Comparison of ENCODE assay signal across 15 cellular contexts in genomic region chr7:76349313-76349885, GRCh38. TPM values are rescaled to one million over a fixed set of nuclear protein-coding genes. Genes with fewer than 3 reads are reported as not detected.
DNase-seq lines count a peak whose midpoint lies in the region; ATAC-seq and TF ChIP-seq lines count a peak whose summit lies in the region.
"Had no signal": no experiment of that assay in that cellular context is flagged by ENCODE, and none has a peak within 500 bp of the region (broad histone marks: within the 10 kb centered on the region; RNA-seq: fewer than 3 reads in every experiment).

No MANE protein-coding gene starts in this region.

- H3K27ac Mint-ChIP-seq in activated T-cell treated with anti-CD3 and anti-CD28 coated beads, Interleukin-2, amount 50 U/mL, for 24 hours = peak overlapping the region; percentile 37
- peak overlapping the region; percentile 14 for H3K27ac Mint-ChIP-seq in T-helper 17 cell
- H3K27ac Mint-ChIP-seq in activated naive CD8-positive, alpha-beta T cell treated with anti-CD3 and anti-CD28 coated beads, Interleukin-2, amount 10 ng/mL, durations not matched to agents 7 days and 5 days = peak overlapping the region; percentile 19

- H3K9me3 ChIP-seq in T-helper 17 cell (ENCODE audit: control insufficient read depth, low read length, poor library complexity, severe bottlenecking) = no peaks in the 10 kb centered on the region
- H3K9me3 ChIP-seq in gastrocnemius medialis = no peaks in the 10 kb centered on the region
- H3K9me3 ChIP-seq: A549 had no signal

- TF ChIP-seq POLR2A in gastrocnemius medialis (IDR thresholded peaks at IDR 0.05) = no peak

- H3K27ac ChIP-seq in gastrocnemius medialis = peak overlapping the region; percentile 96 to 100 (median 98)
- no peak overlapping the region for H3K27ac ChIP-seq in caudate nucleus (ENCODE audit: low read depth, low read length)
- H3K27ac ChIP-seq: A549; BLaER1 treated with 17β-estradiol and CSF1 and Interleukin-3, amounts not matched to agents 10 nM and 100 nM; PC-9 had no signal

- no peak overlapping the region for H3K4me3 ChIP-seq in gastrocnemius medialis
- H3K4me3 ChIP-seq: A549; BLaER1 treated with 17β-estradiol and CSF1 and Interleukin-3, amounts not matched to agents 10 nM and 100 nM; PC-9 had no signal

- ATAC-seq in activated T-cell treated with anti-CD3 and anti-CD28 coated beads, Interleukin-2, amount 50 U/mL, for 4 hours = no peak
- ATAC-seq in T-helper 17 cell = no peak
- ATAC-seq in activated naive CD8-positive, alpha-beta T cell treated with anti-CD3 and anti-CD28 coated beads, Interleukin-2, amount 10 ng/mL, durations not matched to agents 7 days and 5 days (ENCODE audit: low read depth) = no peak
- no peak for ATAC-seq in gastrocnemius medialis
- ATAC-seq: A549 had no signal

- DNase-seq in activated T-cell treated with anti-CD3 and anti-CD28 coated beads, Interleukin-2, amount 50 U/mL, for 24 hours = no peak
- DNase-seq in activated T-cell treated with anti-CD3 and anti-CD28 coated beads, Interleukin-2, amount 50 U/mL, for 4 hours = no peak
- DNase-seq in T-helper 17 cell = no peak
- no peak for DNase-seq in activated naive CD8-positive, alpha-beta T cell treated with anti-CD3 and anti-CD28 coated beads, Interleukin-2, amount 10 ng/mL, durations not matched to agents 7 days and 5 days
- no peak for DNase-seq in gastrocnemius medialis
- DNase-seq in activated gamma-delta T cell (lab: John Stamatoyannopoulos, UW) = no peak
- DNase-seq in caudate nucleus (lab: John Stamatoyannopoulos, UW) = no peak
- DNase-seq in NCI-H345 treated with DMSO at 0.1 percent for 48 hours (lab: John Stamatoyannopoulos, UW; ENCODE audit: unreplicated experiment) = no peak
- DNase-seq: DND-41, KG1, NCI-H2081 treated with DMSO at 0.1 percent for 48 hours, NCI-H524, PC-9 had no signal

- H3K36me3 ChIP-seq in gastrocnemius medialis = peaks cover 0 to 41% of the 10 kb centered on the region in 2 donors

- H3K4me3 Mint-ChIP-seq in activated T-cell treated with anti-CD3 and anti-CD28 coated beads, Interleukin-2, amount 50 U/mL, for 24 hours = no peak overlapping the region
- no peak overlapping the region for H3K4me3 Mint-ChIP-seq in activated T-cell treated with anti-CD3 and anti-CD28 coated beads, Interleukin-2, amount 50 U/mL, for 4 hours
- H3K4me3 Mint-ChIP-seq in T-helper 17 cell = no peak overlapping the region
- H3K4me3 Mint-ChIP-seq in activated naive CD8-positive, alpha-beta T cell treated with anti-CD3 and anti-CD28 coated beads, Interleukin-2, amount 10 ng/mL, durations not matched to agents 7 days and 5 days = no peak overlapping the region

- intact Hi-C loops in gastrocnemius medialis (cut with DNase I; ENCODE audit: low total_unique reads) = no loop called here

- POLR2A ChIA-PET in activated naive CD8-positive, alpha-beta T cell treated with anti-CD3 and anti-CD28 coated beads, Interleukin-2, amount 10 ng/mL, durations not matched to agents 7 days and 5 days (lab: Charles Lee) = interaction anchor here (0.6 kb wide), 1 partner anchor 52 kb away, joined by 3 read pairs; no protein-coding TSS in a partner anchor

- in situ Hi-C loops in gastrocnemius medialis (cut with MboI; ENCODE audit: low sequenced_read_pairs in 4 of 4) = no loop called here

- H3K27me3 Mint-ChIP-seq in activated T-cell treated with anti-CD3 and anti-CD28 coated beads, Interleukin-2, amount 50 U/mL, for 24 hours = no peaks in the 10 kb centered on the region
- no peaks in the 10 kb centered on the region for H3K27me3 Mint-ChIP-seq in activated T-cell treated with anti-CD3 and anti-CD28 coated beads, Interleukin-2, amount 50 U/mL, for 4 hours (ENCODE audit: low read depth)
- no peaks in the 10 kb centered on the region for H3K27me3 Mint-ChIP-seq in T-helper 17 cell
- H3K27me3 Mint-ChIP-seq in activated naive CD8-positive, alpha-beta T cell treated with anti-CD3 and anti-CD28 coated beads, Interleukin-2, amount 10 ng/mL, durations not matched to agents 7 days and 5 days = no peaks in the 10 kb centered on the region

- peaks cover 71% of the 10 kb centered on the region for H3K4me1 Mint-ChIP-seq in activated T-cell treated with anti-CD3 and anti-CD28 coated beads, Interleukin-2, amount 50 U/mL, for 24 hours (ENCODE audit: low read depth)
- peaks cover 68% of the 10 kb centered on the region for H3K4me1 Mint-ChIP-seq in activated T-cell treated with anti-CD3 and anti-CD28 coated beads, Interleukin-2, amount 50 U/mL, for 4 hours (ENCODE audit: low read depth)
- peaks cover 44% of the 10 kb centered on the region for H3K4me1 Mint-ChIP-seq in T-helper 17 cell
- peaks cover 39% of the 10 kb centered on the region for H3K4me1 Mint-ChIP-seq in activated naive CD8-positive, alpha-beta T cell treated with anti-CD3 and anti-CD28 coated beads, Interleukin-2, amount 10 ng/mL, durations not matched to agents 7 days and 5 days

- no peaks in the 10 kb centered on the region for H3K9me3 Mint-ChIP-seq in activated T-cell treated with anti-CD3 and anti-CD28 coated beads, Interleukin-2, amount 50 U/mL, for 24 hours
- H3K9me3 Mint-ChIP-seq in activated T-cell treated with anti-CD3 and anti-CD28 coated beads, Interleukin-2, amount 50 U/mL, for 4 hours = no peaks in the 10 kb centered on the region
- H3K9me3 Mint-ChIP-seq in activated naive CD8-positive, alpha-beta T cell treated with anti-CD3 and anti-CD28 coated beads, Interleukin-2, amount 10 ng/mL, durations not matched to agents 7 days and 5 days = no peaks in the 10 kb centered on the region

- H3K27me3 ChIP-seq in gastrocnemius medialis = no peaks in the 10 kb centered on the region
- H3K27me3 ChIP-seq: BLaER1 treated with 17β-estradiol and CSF1 and Interleukin-3, amounts not matched to agents 10 nM and 100 nM had no signal

- peaks cover 92% of the 10 kb centered on the region for H3K36me3 Mint-ChIP-seq in activated T-cell treated with anti-CD3 and anti-CD28 coated beads, Interleukin-2, amount 50 U/mL, for 24 hours (ENCODE audit: low read depth)
- peaks cover 45% of the 10 kb centered on the region for H3K36me3 Mint-ChIP-seq in activated T-cell treated with anti-CD3 and anti-CD28 coated beads, Interleukin-2, amount 50 U/mL, for 4 hours (ENCODE audit: insufficient read depth)
- peaks cover 12% of the 10 kb centered on the region for H3K36me3 Mint-ChIP-seq in T-helper 17 cell (ENCODE audit: low read depth)
- H3K36me3 Mint-ChIP-seq in activated naive CD8-positive, alpha-beta T cell treated with anti-CD3 and anti-CD28 coated beads, Interleukin-2, amount 10 ng/mL, durations not matched to agents 7 days and 5 days = peaks cover 43% of the 10 kb centered on the region

- peaks cover 79 to 92% of the 10 kb centered on the region in 2 donors for H3K4me1 ChIP-seq in gastrocnemius medialis

- TF ChIP-seq CTCF in gastrocnemius medialis (IDR thresholded peaks at IDR 0.05 in 4 of 5, conservative IDR thresholded peaks at IDR 0.05 in 1 of 5) = no peak

RNA-seq across cellular contexts. Expression of gene YWHAG, which starts 9.4 kb away (rescaled TPM):
- total RNA-seq in activated T-cell treated with anti-CD3 and anti-CD28 coated beads, Interleukin-2, amount 50 U/mL, for 4 hours = 100 to 1,000 TPM; 164 to 173 (median 173) TPM
- total RNA-seq in T-helper 17 cell = 10 to 100 TPM; 26.0 to 32.7 TPM
- 10 to 100 TPM; 62.7 to 66.5 TPM for total RNA-seq in activated naive CD8-positive, alpha-beta T cell treated with anti-CD3 and anti-CD28 coated beads, Interleukin-2, amount 10 ng/mL, durations not matched to agents 7 days and 5 days
- 100 to 1,000 TPM; 119 to 262 (median 179) TPM for total RNA-seq in gastrocnemius medialis

RNA-seq across cellular contexts. Expression of gene HSPB1, which starts 46.9 kb away (rescaled TPM):
- total RNA-seq in activated T-cell treated with anti-CD3 and anti-CD28 coated beads, Interleukin-2, amount 50 U/mL, for 4 hours = 10 to 100 TPM; 50.3 to 57.0 (median 53.8) TPM
- total RNA-seq in T-helper 17 cell (10 to 100 TPM; 25.8 to 33.2 TPM), gastrocnemius medialis (1,000 to 10,000 TPM; 1,878 to 2,898 (median 2,185) TPM)
- total RNA-seq in activated naive CD8-positive, alpha-beta T cell treated with anti-CD3 and anti-CD28 coated beads, Interleukin-2, amount 10 ng/mL, durations not matched to agents 7 days and 5 days = 10 to 100 TPM; 43.3 to 47.9 TPM

Comparison
In these comparisons a context has a peak if more than half of its experiments do, and no peak if none do; other contexts are left out.
1. RNA of gene HSPB1, which starts 46.9 kb away (total RNA-seq): 1,878 to 2,898 TPM in gastrocnemius medialis; 50.3 to 57.0 TPM in activated T-cell treated with anti-CD3 and anti-CD28 coated beads, Interleukin-2, amount 50 U/mL, for 4 hours, 43.3 to 47.9 TPM in activated naive CD8-positive, alpha-beta T cell treated with anti-CD3 and anti-CD28 coated beads, Interleukin-2, amount 10 ng/mL, durations not matched to agents 7 days and 5 days and 25.8 to 33.2 TPM in T-helper 17 cell; every median in the first group is over 10 times any median in the second.
2. Peak in every context shown above with its lines, with median percentiles within 50 percentile points of each other: H3K27ac Mint-ChIP-seq.